ENCODE assay signal across 8 cellular contexts in the genomic region with DNA sequence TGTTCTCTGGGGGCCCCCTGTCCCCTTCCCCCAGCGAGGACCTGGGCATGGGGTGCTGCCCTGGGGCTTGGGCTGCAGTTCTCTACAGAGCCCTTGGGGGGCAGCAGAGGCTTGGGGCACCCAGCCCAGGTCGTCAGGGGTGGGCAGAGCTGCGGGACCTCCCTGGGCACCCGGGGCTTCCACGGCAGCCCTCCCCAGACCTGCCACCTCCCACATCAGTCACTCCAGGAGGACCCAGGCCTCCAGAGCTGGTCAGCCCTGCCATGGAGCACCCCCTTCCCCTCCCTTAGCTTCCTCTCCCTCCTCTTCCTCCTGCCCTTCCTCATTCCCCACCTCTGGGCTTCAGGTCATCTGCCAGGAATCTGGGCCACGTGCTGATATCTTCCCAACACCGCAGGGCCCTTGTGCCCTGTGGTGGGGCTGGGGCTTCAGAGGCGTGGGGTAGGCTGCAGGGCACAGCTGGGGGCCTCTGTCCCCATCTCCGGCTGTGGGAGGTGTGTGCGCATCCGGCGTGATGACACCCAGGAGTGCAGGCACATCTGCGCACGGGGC. TPM values are rescaled to one million over a fixed set of nuclear protein-coding genes. Genes with fewer than 3 reads are reported as not detected.
DNase-seq lines count a peak whose midpoint lies in the region; ATAC-seq and TF ChIP-seq lines count a peak whose summit lies in the region.

No MANE protein-coding gene starts in this region.

- WGBS in heart left ventricle, 4 donors, result 34 to 48% (median 41%) methylated on average over 11 to 14 of the region's 14 CpGs

- H3K4me1 ChIP-seq in Panc1 (ENCODE audit: control insufficient read depth, insufficient read depth, low read length), result peaks cover 67% of the 10 kb centered on the region
- peaks cover 2 to 83% (median 43%) of the 10 kb centered on the region in 12 donors for H3K4me1 ChIP-seq in heart left ventricle

- DNase-seq in NCI-H1105 (lab: John Stamatoyannopoulos, UW) (peak; percentile 24), NCI-H1105 treated with DMSO at 0.1 percent for 48 hours (lab: John Stamatoyannopoulos, UW) (no peak), Panc1 (ENCODE audit: low read depth, low spot score) (no peak), heart left ventricle (peak in 1 of 5 donors; percentile 61), kidney glomerular epithelial cell (lab: John Stamatoyannopoulos, UW) (no peak)
- peak; percentile 56 for DNase-seq in activated gamma-delta T cell treated with anti-CD3 and anti-CD28 coated beads, Interleukin-2, amount 50 U/mL, for 16 hours (ENCODE audit: low read depth)
- peak; percentile 77 for DNase-seq in stimulated activated CD4-positive, alpha-beta T cell treated with anti-CD3 and anti-CD28 coated beads, Interleukin-15, amount 100 ng/mL, for 24 hours

- no TSS peak for BruUV-seq in Panc1 (replicated peaks; lab: Mats Ljungman, UMichigan)

- ATAC-seq in Panc1, result no peak
- peak in 2 of 4 donors; percentile 7 to 15 for ATAC-seq in heart left ventricle
- no peak for ATAC-seq in GM21423 (IDR thresholded peaks at IDR 0.05; ENCODE audit: unreplicated experiment)

- intact Hi-C loops in Panc1 (cut with micrococcal nuclease; ENCODE audit: unreplicated experiment) (no loop called here), heart left ventricle (cut with DNase I) (loop anchor here in 7 of 10 donors (1.0 to 5.0 kb wide), 3 partner anchors 202 to 204 kb away; no protein-coding TSS in a partner anchor)

- H3K27me3 ChIP-seq in Panc1 (ENCODE audit: control insufficient read depth, insufficient read depth, low read length), result no peaks in the 10 kb centered on the region
- H3K27me3 ChIP-seq in heart left ventricle, result peaks cover 0 to 14% (median 0%) of the 10 kb centered on the region in 9 donors

- TF ChIP-seq POLR2A in heart left ventricle (IDR thresholded peaks at IDR 0.05), result no peak

- CTCF ChIA-PET in Panc1 (lab: Charles Lee), result interaction anchor here (0.6 to 0.9 kb wide), 4 partner anchors 15 to 198 kb away, joined by 3 to 17 read pairs (median 3); a partner anchor contains a TSS

- peak overlapping the region; percentile 21 for H3K27ac ChIP-seq in Panc1 (ENCODE audit: low read length)
- no peak overlapping the region for H3K27ac ChIP-seq in heart left ventricle

- peak; percentile 99 for TF ChIP-seq CTCF in Panc1 (IDR thresholded peaks at IDR 0.05)
- TF ChIP-seq CTCF in heart left ventricle (IDR thresholded peaks at IDR 0.05), result peak; percentile 82 to 93 (median 88)

- H3K4me3 ChIP-seq in Panc1 (ENCODE audit: low read depth in 2 of 2, low read length in 2 of 2), result no peak overlapping the region
- peak overlapping the region in 2 of 12 donors; percentile 57 to 59 for H3K4me3 ChIP-seq in heart left ventricle

- in situ Hi-C loops in Panc1 (cut with HindIII; ENCODE audit: low pct_unique_long_range_greater_than_20kb, low sequenced_read_pairs), result no loop called here

- peaks cover 3% of the 10 kb centered on the region; the same call in 1 of the 2 replicates for H3K36me3 ChIP-seq in Panc1 (ENCODE audit: control insufficient read depth, insufficient read depth, low read length)
- peaks cover 0 to 4% (median 0%) of the 10 kb centered on the region in 9 donors for H3K36me3 ChIP-seq in heart left ventricle

- POLR2A ChIA-PET in Panc1 (lab: Charles Lee), result no interaction called here

- H3K9me3 ChIP-seq in Panc1 (ENCODE audit: control insufficient read depth, insufficient read depth, low read depth, low read length) (no peaks in the 10 kb centered on the region), heart left ventricle (no peaks in the 10 kb centered on the region)

RNA-seq across cellular contexts. Expression of a gene that starts 5.8 kb away (rescaled TPM):
- 187 TPM for total RNA-seq in Panc1 (2021; ENCODE audit: unreplicated experiment)
- polyA plus RNA-seq in Panc1 (2012; ENCODE audit: insufficient read length), result 257 TPM
- total RNA-seq in heart left ventricle, result 10 to 100 TPM; 22.7 to 93.0 (median 31.3) TPM
- 10 to 100 TPM; 31.2 to 52.5 TPM for polyA plus RNA-seq in heart left ventricle

RNA-seq across cellular contexts. Expression of a gene that starts 6.1 kb away (rescaled TPM):
- total RNA-seq in Panc1 (2021; ENCODE audit: unreplicated experiment) (673 TPM), heart left ventricle (100 to 1,000 TPM in 8 of 9 donors, 10 to 100 TPM in 1; 74.4 to 267 (median 207) TPM)
- 2,061 TPM for polyA plus RNA-seq in Panc1 (2012; ENCODE audit: insufficient read length)
- 100 to 1,000 TPM; 217 to 227 TPM for polyA plus RNA-seq in heart left ventricle

RNA-seq across cellular contexts. Expression of a gene that starts 15.7 kb away (rescaled TPM):
- total RNA-seq in Panc1 (2021; ENCODE audit: unreplicated experiment) (680 TPM), heart left ventricle (100 to 1,000 TPM; 323 to 682 (median 454) TPM)
- polyA plus RNA-seq in Panc1 (2012; ENCODE audit: insufficient read length), result 1,015 TPM
- polyA plus RNA-seq in heart left ventricle, result 100 to 1,000 TPM; 560 to 817 TPM

RNA-seq across cellular contexts. Expression of a gene that starts 20.7 kb away (rescaled TPM):
- 132 TPM for total RNA-seq in Panc1 (2021; ENCODE audit: unreplicated experiment)
- polyA plus RNA-seq in Panc1 (2012; ENCODE audit: insufficient read length), result 167 TPM
- 10 to 100 TPM; 13.3 to 22.4 (median 17.7) TPM for total RNA-seq in heart left ventricle
- 10 to 100 TPM in 1 of 2 donors, 1 to 10 TPM in 1; 8.8 to 43.5 TPM for polyA plus RNA-seq in heart left ventricle

RNA-seq across cellular contexts. Expression of a gene that starts 29.7 kb away (rescaled TPM):
- total RNA-seq in Panc1 (2021; ENCODE audit: unreplicated experiment) (244 TPM), heart left ventricle (100 to 1,000 TPM; 141 to 348 (median 232) TPM)
- 377 TPM for polyA plus RNA-seq in Panc1 (2012; ENCODE audit: insufficient read length)
- polyA plus RNA-seq in heart left ventricle, result 100 to 1,000 TPM; 112 to 133 TPM

Comparison
In these comparisons a context has a peak if more than half of its experiments do, and no peak if none do; other contexts are left out.
1. DNase-seq: peak in NCI-H1105 (single experiment), activated gamma-delta T cell treated with anti-CD3 and anti-CD28 coated beads, Interleukin-2, amount 50 U/mL, for 16 hours (single experiment) and stimulated activated CD4-positive, alpha-beta T cell treated with anti-CD3 and anti-CD28 coated beads, Interleukin-15, amount 100 ng/mL, for 24 hours (single experiment); none in NCI-H1105 treated with DMSO at 0.1 percent for 48 hours (single experiment), Panc1 (single experiment) and kidney glomerular epithelial cell (single experiment).